11 cellular contexts compared by ENCODE assay signal in the genomic region with DNA sequence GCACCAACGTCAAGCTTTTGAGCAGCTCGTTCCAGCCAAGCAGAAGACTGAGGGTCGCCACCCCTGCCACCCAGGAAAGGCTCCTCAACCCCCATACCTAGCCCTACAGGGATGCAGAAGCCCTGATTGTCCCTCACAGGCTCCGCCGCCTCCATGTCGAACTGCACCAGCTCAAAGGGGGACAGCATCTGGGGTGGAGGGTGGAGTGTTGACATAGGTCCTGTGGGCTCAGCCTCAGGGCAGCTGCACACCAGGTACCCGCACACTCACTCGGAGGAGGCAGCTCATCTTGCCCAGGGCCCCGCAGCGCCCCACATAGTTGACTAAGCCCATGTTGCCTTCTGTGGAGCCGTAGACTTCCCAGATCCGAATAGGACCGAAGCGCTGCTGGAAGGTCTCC. TPM values are rescaled to one million over a fixed set of nuclear protein-coding genes. Genes with fewer than 3 reads are reported as not detected.
A peak's percentile ranks its signal among the peaks of the same experiment; 100 is the strongest.
DNase-seq lines count a peak whose midpoint lies in the region; ATAC-seq and TF ChIP-seq lines count a peak whose summit lies in the region.
"Had no signal": no experiment of that assay in that cellular context is flagged by ENCODE, and none has a peak within 500 bp of the region (broad histone marks: within the 10 kb centered on the region; RNA-seq: fewer than 3 reads in every experiment).

No MANE protein-coding gene starts in this region.

- no peak for ATAC-seq in HG02610 (IDR thresholded peaks at IDR 0.05; ENCODE audit: unreplicated experiment)
- ATAC-seq in GM18909 (IDR thresholded peaks at IDR 0.05; ENCODE audit: poor library complexity, unreplicated experiment): no peak

- H3K27me3 ChIP-seq in dorsolateral prefrontal cortex: no peaks in the 10 kb centered on the region
- H3K27me3 ChIP-seq: pancreas, tibial nerve had no signal

- TF ChIP-seq CTCF in dorsolateral prefrontal cortex (IDR thresholded peaks at IDR 0.05 in 54 of 56, conservative IDR thresholded peaks at IDR 0.05 in 2 of 56; ENCODE audit: low read depth in 1 of 56, partially characterized antibody in 56 of 56) (no peak), progenitor cell of endocrine pancreas (IDR thresholded peaks at IDR 0.05; ENCODE audit: unreplicated experiment) (no peak)

- H3K27ac Mint-ChIP-seq in T-helper 2 cell treated with Interferon-gamma antibody and Interleukin-4, amounts not matched to agents 5 μg/mL and 100 μg/mL, for 36 hours: no peak overlapping the region
- H3K27ac Mint-ChIP-seq in progenitor cell of endocrine pancreas: no peak overlapping the region

- no peaks in the 10 kb centered on the region for H3K27me3 Mint-ChIP-seq in T-helper 2 cell treated with Interferon-gamma antibody and Interleukin-4, amounts not matched to agents 5 μg/mL and 100 μg/mL, for 36 hours (ENCODE audit: low read depth)
- H3K27me3 Mint-ChIP-seq in progenitor cell of endocrine pancreas: no peaks in the 10 kb centered on the region

- no peaks in the 10 kb centered on the region for H3K9me3 Mint-ChIP-seq in T-helper 2 cell treated with Interferon-gamma antibody and Interleukin-4, amounts not matched to agents 5 μg/mL and 100 μg/mL, for 36 hours
- H3K9me3 Mint-ChIP-seq in progenitor cell of endocrine pancreas (ENCODE audit: low read depth): peaks cover 8% of the 10 kb centered on the region

- peak overlapping the region; percentile 98 for H3K4me3 Mint-ChIP-seq in T-helper 2 cell treated with Interferon-gamma antibody and Interleukin-4, amounts not matched to agents 5 μg/mL and 100 μg/mL, for 36 hours
- H3K4me3 Mint-ChIP-seq in progenitor cell of endocrine pancreas (ENCODE audit: low read depth): peak overlapping the region; percentile 88

- peaks cover 22% of the 10 kb centered on the region for H3K4me1 Mint-ChIP-seq in T-helper 2 cell treated with Interferon-gamma antibody and Interleukin-4, amounts not matched to agents 5 μg/mL and 100 μg/mL, for 36 hours (ENCODE audit: low read depth)
- H3K4me1 Mint-ChIP-seq in progenitor cell of endocrine pancreas (ENCODE audit: low read depth): peaks cover 8% of the 10 kb centered on the region

- peak overlapping the region in 39 of 59 donors; percentile 39 to 94 (median 86) for H3K27ac ChIP-seq in dorsolateral prefrontal cortex
- H3K27ac ChIP-seq: VCaP had no signal

- H3K36me3 Mint-ChIP-seq in T-helper 2 cell treated with Interferon-gamma antibody and Interleukin-4, amounts not matched to agents 5 μg/mL and 100 μg/mL, for 36 hours (ENCODE audit: low read depth): no peaks in the 10 kb centered on the region
- peaks cover 3% of the 10 kb centered on the region for H3K36me3 Mint-ChIP-seq in progenitor cell of endocrine pancreas (ENCODE audit: insufficient read depth)

- intact Hi-C loops in dorsolateral prefrontal cortex (cut with DNase I): no loop called here

- peak overlapping the region; percentile 49 to 95 (median 72) for H3K4me3 ChIP-seq in dorsolateral prefrontal cortex

- DNase-seq in T-helper 2 cell treated with Interferon-gamma antibody and Interleukin-4, amounts not matched to agents 5 μg/mL and 100 μg/mL, for 36 hours (ENCODE audit: low spot score): no peak
- DNase-seq in T-helper 2 cell (no peak), dorsolateral prefrontal cortex (no peak), progenitor cell of endocrine pancreas (ENCODE audit: low spot score, unreplicated experiment) (no peak)
- DNase-seq: effector CD8-positive, alpha-beta T cell; NCI-H2227 treated with DMSO at 0.1 percent for 48 hours had no signal

RNA-seq across cellular contexts. Expression of a gene that starts 11.6 kb away (rescaled TPM):
- total RNA-seq in dorsolateral prefrontal cortex: 10 to 100 TPM; 15.7 to 40.2 (median 22.1) TPM
- total RNA-seq in progenitor cell of endocrine pancreas: 9.4 and 9.9 TPM in 2 replicates

RNA-seq across cellular contexts. Expression of a gene that starts 19.4 kb away (rescaled TPM):
- 10 to 100 TPM; 13.0 to 30.6 (median 19.7) TPM for total RNA-seq in dorsolateral prefrontal cortex
- total RNA-seq in progenitor cell of endocrine pancreas: 22.3 and 22.7 TPM in 2 replicates

RNA-seq across cellular contexts. Expression of a gene that starts 24.1 kb away (rescaled TPM):
- total RNA-seq in dorsolateral prefrontal cortex (10 to 100 TPM in 117 of 120 experiments, 1 to 10 TPM in 3; 9.0 to 21.1 (median 14.3) TPM), progenitor cell of endocrine pancreas (17.7 and 19.4 TPM in 2 replicates)

RNA-seq across cellular contexts. Expression of a gene that starts 33.4 kb away (rescaled TPM):
- total RNA-seq in dorsolateral prefrontal cortex: 10 to 100 TPM; 14.9 to 30.1 (median 21.4) TPM
- total RNA-seq in progenitor cell of endocrine pancreas: 12.9 and 14.7 TPM in 2 replicates

RNA-seq across cellular contexts. Expression of a gene that starts 43.6 kb away (rescaled TPM):
- total RNA-seq in dorsolateral prefrontal cortex (100 to 1,000 TPM; 130 to 228 (median 176) TPM), progenitor cell of endocrine pancreas (699 and 731 TPM in 2 replicates)
